Comparison of ENCODE assay signal across 1 cellular context in genomic region chr20:23419657-23419994, GRCh38.
TF ChIP-seq lines count a peak whose summit lies in the region.

No MANE protein-coding gene starts in this region.

TF ChIP-seq in HepG2, 621 proteins besides CTCF, POLR2A, EP300 and RAD21:
- TF ChIP-seq STAT5B (CRISPR knock-in tag; IDR thresholded peaks at IDR 0.05) (no peak), ZNF800 (CRISPR knock-in tag; IDR thresholded peaks at IDR 0.05) (0 out of 2 replicates have a peak, but pooled peaks have one; percentile 11)
